Comparison of ENCODE assay signal across 1 cellular context in genomic region chr19:36009633-36010379, GRCh38.
TF ChIP-seq lines count a peak whose summit lies in the region.

No MANE protein-coding gene starts in this region.

TF ChIP-seq in H1, 55 proteins besides CTCF, POLR2A, EP300 and RAD21:
- no peak for TF ChIP-seq SRF (IDR thresholded peaks at IDR 0.05; ENCODE audit: low read depth, low read length)
